1 cellular context compared by ENCODE assay signal in the genomic region with DNA sequence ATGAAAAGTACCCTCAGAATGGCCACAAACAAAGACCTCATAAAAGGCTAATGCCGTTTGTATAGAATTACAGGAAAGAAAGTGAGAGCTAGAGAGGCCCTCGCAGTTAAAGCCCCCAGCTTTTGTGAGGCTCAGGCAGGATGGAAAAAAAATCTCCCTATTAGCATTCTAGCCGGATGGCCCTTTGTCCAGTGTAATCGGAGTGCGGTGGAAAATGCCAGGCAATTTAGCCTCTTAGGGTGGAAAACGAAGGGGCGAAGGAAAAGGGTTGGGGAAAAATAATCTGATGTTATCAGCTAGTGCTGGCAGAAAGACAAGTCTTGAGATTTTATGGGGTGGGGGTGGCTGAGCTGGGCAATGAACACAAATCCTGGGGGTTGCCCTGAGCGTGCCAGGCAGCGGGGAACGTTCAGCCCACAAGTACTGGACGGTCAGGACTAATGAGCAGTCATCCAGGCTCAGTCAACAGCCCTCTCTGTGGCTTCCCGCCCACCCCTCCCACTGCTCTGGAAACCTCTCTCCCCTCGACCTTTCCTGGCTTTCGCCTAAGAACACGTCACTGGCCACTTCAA.
TF ChIP-seq lines count a peak whose summit lies in the region.

No MANE protein-coding gene starts in this region.

TF ChIP-seq in HEK293, 187 proteins besides CTCF, POLR2A, EP300 and RAD21 (continued from another document):
- TF ChIP-seq, protein P1, sequence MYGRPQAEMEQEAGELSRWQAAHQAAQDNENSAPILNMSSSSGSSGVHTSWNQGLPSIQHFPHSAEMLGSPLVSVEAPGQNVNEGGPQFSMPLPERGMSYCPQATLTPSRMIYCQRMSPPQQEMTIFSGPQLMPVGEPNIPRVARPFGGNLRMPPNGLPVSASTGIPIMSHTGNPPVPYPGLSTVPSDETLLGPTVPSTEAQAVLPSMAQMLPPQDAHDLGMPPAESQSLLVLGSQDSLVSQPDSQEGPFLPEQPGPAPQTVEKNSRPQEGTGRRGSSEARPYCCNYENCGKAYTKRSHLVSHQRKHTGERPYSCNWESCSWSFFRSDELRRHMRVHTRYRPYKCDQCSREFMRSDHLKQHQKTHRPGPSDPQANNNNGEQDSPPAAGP (tag by site-specific recombination; IDR thresholded peaks at IDR 0.05) = 0 out of 2 replicates have a peak, but pooled peaks have one; percentile 33
- TF ChIP-seq ZNF600 (tag by site-specific recombination; IDR thresholded peaks at IDR 0.05) (peak; percentile 40; the same call in 1 of the 2 replicates), ZBTB8A (tag by site-specific recombination; IDR thresholded peaks at IDR 0.05) (peak; percentile 60), ZNF366 (tag by site-specific recombination; conservative IDR thresholded peaks at IDR 0.05) (0 out of 2 replicates have a peak, but pooled peaks have one; percentile 13), FEZF1 (tag by site-specific recombination; IDR thresholded peaks at IDR 0.05) (peak; percentile 94), ZFHX2 (tag by site-specific recombination; conservative IDR thresholded peaks at IDR 0.05) (peak; percentile 93), IKZF3 (tag by site-specific recombination; IDR thresholded peaks at IDR 0.05) (0 out of 2 replicates have a peak, but pooled peaks have one; percentile 35), ZBTB17 (tag by site-specific recombination; IDR thresholded peaks at IDR 0.05) (no peak), ZXDB (tag by site-specific recombination; IDR thresholded peaks at IDR 0.05) (peak; percentile 56; the same call in 1 of the 2 replicates), ZNF335 (tag by site-specific recombination; conservative IDR thresholded peaks at IDR 0.05) (peak; percentile 89), KLF1 (tag by site-specific recombination; IDR thresholded peaks at IDR 0.05) (0 out of 2 replicates have a peak, but pooled peaks have one; percentile 12), MYNN (tag by site-specific recombination; IDR thresholded peaks at IDR 0.05; ENCODE audit: borderline replicate concordance) (no peak), YY1 (tag by site-specific recombination; IDR thresholded peaks at IDR 0.05) (no peak)
- TF ChIP-seq, protein P2, sequence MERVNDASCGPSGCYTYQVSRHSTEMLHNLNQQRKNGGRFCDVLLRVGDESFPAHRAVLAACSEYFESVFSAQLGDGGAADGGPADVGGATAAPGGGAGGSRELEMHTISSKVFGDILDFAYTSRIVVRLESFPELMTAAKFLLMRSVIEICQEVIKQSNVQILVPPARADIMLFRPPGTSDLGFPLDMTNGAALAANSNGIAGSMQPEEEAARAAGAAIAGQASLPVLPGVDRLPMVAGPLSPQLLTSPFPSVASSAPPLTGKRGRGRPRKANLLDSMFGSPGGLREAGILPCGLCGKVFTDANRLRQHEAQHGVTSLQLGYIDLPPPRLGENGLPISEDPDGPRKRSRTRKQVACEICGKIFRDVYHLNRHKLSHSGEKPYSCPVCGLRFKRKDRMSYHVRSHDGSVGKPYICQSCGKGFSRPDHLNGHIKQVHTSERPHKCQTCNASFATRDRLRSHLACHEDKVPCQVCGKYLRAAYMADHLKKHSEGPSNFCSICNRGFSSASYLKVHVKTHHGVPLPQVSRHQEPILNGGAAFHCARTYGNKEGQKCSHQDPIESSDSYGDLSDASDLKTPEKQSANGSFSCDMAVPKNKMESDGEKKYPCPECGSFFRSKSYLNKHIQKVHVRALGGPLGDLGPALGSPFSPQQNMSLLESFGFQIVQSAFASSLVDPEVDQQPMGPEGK (tag by site-specific recombination; IDR thresholded peaks at IDR 0.05) = 0 out of 2 replicates have a peak, but pooled peaks have one; percentile 46
